In the genomic region with DNA sequence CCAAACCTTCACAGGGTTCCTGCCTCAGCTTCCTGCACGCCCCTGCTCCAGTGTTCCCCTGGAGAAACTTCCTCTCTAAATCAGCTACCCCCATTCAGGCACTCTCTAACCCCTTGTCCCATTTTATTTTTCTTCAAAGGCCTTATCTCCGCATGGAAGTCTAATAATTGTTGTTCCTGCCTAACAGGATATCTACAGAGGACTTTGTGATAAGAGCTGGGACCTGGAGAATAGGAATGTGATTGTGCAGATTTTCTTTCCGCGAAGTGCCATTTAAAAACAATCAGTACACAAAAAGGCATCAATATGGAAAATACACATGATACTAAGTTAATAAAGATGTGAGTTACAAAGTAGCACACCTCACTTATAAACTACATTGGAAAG, we compare ENCODE assay signal across 1 cellular context.
TF ChIP-seq lines count a peak whose summit lies in the region.

No MANE protein-coding gene starts in this region.

TF ChIP-seq in GM23338, 12 proteins besides CTCF, POLR2A, EP300 and RAD21 (continued from another document):
- TF ChIP-seq JUNB (IDR thresholded peaks at IDR 0.05; ENCODE audit: unreplicated experiment) (no peak), ZNF331 (CRISPR knock-in tag; IDR thresholded peaks at IDR 0.05; ENCODE audit: low read depth) (no peak), CREB1 (CRISPR knock-in tag; IDR thresholded peaks at IDR 0.05; ENCODE audit: low read depth) (no peak), EZH2 (IDR thresholded peaks at IDR 0.05; ENCODE audit: low read depth, unreplicated experiment) (no peak), EZH2phosphoT487 (IDR thresholded peaks at IDR 0.05; ENCODE audit: unreplicated experiment) (no peak), ZNF114 (CRISPR knock-in tag; IDR thresholded peaks at IDR 0.05) (no peak)
- TF ChIP-seq, protein P1, sequence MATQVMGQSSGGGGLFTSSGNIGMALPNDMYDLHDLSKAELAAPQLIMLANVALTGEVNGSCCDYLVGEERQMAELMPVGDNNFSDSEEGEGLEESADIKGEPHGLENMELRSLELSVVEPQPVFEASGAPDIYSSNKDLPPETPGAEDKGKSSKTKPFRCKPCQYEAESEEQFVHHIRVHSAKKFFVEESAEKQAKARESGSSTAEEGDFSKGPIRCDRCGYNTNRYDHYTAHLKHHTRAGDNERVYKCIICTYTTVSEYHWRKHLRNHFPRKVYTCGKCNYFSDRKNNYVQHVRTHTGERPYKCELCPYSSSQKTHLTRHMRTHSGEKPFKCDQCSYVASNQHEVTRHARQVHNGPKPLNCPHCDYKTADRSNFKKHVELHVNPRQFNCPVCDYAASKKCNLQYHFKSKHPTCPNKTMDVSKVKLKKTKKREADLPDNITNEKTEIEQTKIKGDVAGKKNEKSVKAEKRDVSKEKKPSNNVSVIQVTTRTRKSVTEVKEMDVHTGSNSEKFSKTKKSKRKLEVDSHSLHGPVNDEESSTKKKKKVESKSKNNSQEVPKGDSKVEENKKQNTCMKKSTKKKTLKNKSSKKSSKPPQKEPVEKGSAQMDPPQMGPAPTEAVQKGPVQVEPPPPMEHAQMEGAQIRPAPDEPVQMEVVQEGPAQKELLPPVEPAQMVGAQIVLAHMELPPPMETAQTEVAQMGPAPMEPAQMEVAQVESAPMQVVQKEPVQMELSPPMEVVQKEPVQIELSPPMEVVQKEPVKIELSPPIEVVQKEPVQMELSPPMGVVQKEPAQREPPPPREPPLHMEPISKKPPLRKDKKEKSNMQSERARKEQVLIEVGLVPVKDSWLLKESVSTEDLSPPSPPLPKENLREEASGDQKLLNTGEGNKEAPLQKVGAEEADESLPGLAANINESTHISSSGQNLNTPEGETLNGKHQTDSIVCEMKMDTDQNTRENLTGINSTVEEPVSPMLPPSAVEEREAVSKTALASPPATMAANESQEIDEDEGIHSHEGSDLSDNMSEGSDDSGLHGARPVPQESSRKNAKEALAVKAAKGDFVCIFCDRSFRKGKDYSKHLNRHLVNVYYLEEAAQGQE (IDR thresholded peaks at IDR 0.05; ENCODE audit: unreplicated experiment), result no peak
